13 cellular contexts compared by ENCODE assay signal in the genomic region with DNA sequence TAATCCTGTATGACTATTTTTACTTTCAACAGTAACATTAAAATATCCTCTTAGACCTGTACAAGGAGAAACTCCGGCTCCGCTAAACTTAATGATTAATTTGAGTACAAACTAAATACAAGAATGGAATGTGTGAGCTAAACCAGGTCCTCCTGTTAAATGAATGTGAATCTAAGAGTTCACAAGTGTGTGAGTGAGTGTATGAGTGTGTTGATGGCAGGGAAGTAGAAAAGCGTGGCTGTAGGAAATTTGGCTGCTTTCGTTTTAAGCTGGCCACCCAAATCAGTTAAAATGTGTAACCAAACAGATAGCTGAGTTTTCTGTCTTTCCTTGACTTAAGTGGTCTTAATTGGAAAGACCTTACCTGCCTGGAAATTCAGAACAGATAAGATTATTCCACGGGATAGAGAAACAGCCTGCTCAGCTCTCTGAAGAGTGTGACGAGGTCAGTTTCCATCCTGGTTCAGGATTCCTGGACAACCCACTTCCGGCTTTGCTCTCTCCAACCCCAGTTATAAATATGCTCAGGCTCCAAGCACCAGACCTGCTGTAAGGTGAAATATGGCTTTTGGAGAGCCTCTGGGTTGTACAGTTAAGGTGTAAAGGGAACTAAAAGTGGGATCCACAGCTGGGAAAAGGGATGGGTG.
DNase-seq lines count a peak whose midpoint lies in the region; ATAC-seq, FAIRE-seq and TF ChIP-seq lines count a peak whose summit lies in the region.
"Had no signal": no experiment of that assay in that cellular context is flagged by ENCODE, and none has a peak within 500 bp of the region (broad histone marks: within the 10 kb centered on the region; RNA-seq: fewer than 3 reads in every experiment).

No MANE protein-coding gene starts in this region.

- ATAC-seq in GM18861 (IDR thresholded peaks at IDR 0.05; ENCODE audit: unreplicated experiment) = no peak

- TF ChIP-seq POLR2A in GM12891 (IDR thresholded peaks at IDR 0.05; ENCODE audit: low read depth, low read length) = no peak

- DNase-seq in H4 (ENCODE audit: low spot score) (peak; percentile 39), amniotic epithelial cell (ENCODE audit: low read depth) (peak; percentile 50), renal cortical epithelial cell (ENCODE audit: low read depth) (peak; percentile 67), NCI-H2171 (lab: John Stamatoyannopoulos, UW) (no peak), NCI-H1105 treated with DMSO at 0.1 percent for 48 hours (lab: John Stamatoyannopoulos, UW) (no peak), GM12891 (ENCODE audit: insufficient read length, low spot score) (no peak)
- DNase-seq: activated CD4-positive, alpha-beta T cell treated with anti-CD3 and anti-CD28 coated beads, Interleukin-2, amount 50 U/mL, for 48 hours; activated naive CD8-positive, alpha-beta T cell treated with anti-CD3 and anti-CD28 coated beads, Interleukin-2, amount 10 ng/mL, durations not matched to agents 7 days and 5 days; CD4-positive, CD25-positive, alpha-beta regulatory T cell; immature natural killer cell; retina had no signal

- FAIRE-seq in islet of Langerhans (lab: Jason Lieb, UNC) = peak; percentile 13
- no peak for FAIRE-seq in GM12891 (lab: Jason Lieb, UNC)

TF ChIP-seq in GM12891, 5 proteins besides CTCF, POLR2A, EP300 and RAD21:
- TF ChIP-seq PAX5 (IDR thresholded peaks at IDR 0.05; ENCODE audit: insufficient read depth, low read length, severe bottlenecking) (no peak), POLR2AphosphoS5 (IDR thresholded peaks at IDR 0.05; ENCODE audit: low read depth, low read length) (no peak), TAF1 (IDR thresholded peaks at IDR 0.05; ENCODE audit: low read depth, low read length) (no peak), POU2F2 (IDR thresholded peaks at IDR 0.05; ENCODE audit: low read depth, low read length) (no peak), SPI1 (IDR thresholded peaks at IDR 0.05; ENCODE audit: low read depth, low read length) (no peak)
TF ChIP-seq in GM12891: peak in this region for 0.

Comparison
In these comparisons a context has a peak if more than half of its experiments do, and no peak if none do; other contexts are left out.
1. DNase-seq: peak in H4 (single experiment), amniotic epithelial cell (single experiment) and renal cortical epithelial cell (single experiment); none in NCI-H2171 (single experiment), NCI-H1105 treated with DMSO at 0.1 percent for 48 hours (single experiment) and GM12891 (single experiment).